ENCODE assay signal across 14 cellular contexts in genomic region chr9:126984969-126985368, GRCh38.
DNase-seq lines count a peak whose midpoint lies in the region; ATAC-seq and TF ChIP-seq lines count a peak whose summit lies in the region.
"Had no signal": no experiment of that assay in that cellular context is flagged by ENCODE, and none has a peak within 500 bp of the region (broad histone marks: within the 10 kb centered on the region; RNA-seq: fewer than 3 reads in every experiment).

No MANE protein-coding gene starts in this region.

- DNase-seq in H4 (ENCODE audit: low spot score) (peak; percentile 59), RWPE2 (ENCODE audit: low spot score) (no peak), esophagus squamous epithelium (lab: John Stamatoyannopoulos, UW) (no peak), gastrocnemius medialis (peak; percentile 90), GDM1 (lab: John Stamatoyannopoulos, UW) (no peak), COLO668 (lab: John Stamatoyannopoulos, UW; ENCODE audit: unreplicated experiment) (no peak), NCI-H2196 (lab: John Stamatoyannopoulos, UW; ENCODE audit: unreplicated experiment) (no peak)
- DNase-seq: activated CD4-positive, alpha-beta T cell treated with anti-CD3 and anti-CD28 coated beads, Interleukin-2, amount 50 U/mL, for 1 hour; natural killer cell; thyroid gland had no signal

- H3K9me3 ChIP-seq in RWPE2 (ENCODE audit: severe bottlenecking) (no peaks in the 10 kb centered on the region), esophagus squamous epithelium (no peaks in the 10 kb centered on the region), gastrocnemius medialis (no peaks in the 10 kb centered on the region)
- H3K9me3 ChIP-seq: thyroid gland had no signal

- TF ChIP-seq CTCF in RWPE2 (IDR thresholded peaks at IDR 0.05; ENCODE audit: poor library complexity, severe bottlenecking), result no peak
- no peak for TF ChIP-seq CTCF in esophagus squamous epithelium (IDR thresholded peaks at IDR 0.05)
- TF ChIP-seq CTCF in gastrocnemius medialis (IDR thresholded peaks at IDR 0.05 in 4 of 5, conservative IDR thresholded peaks at IDR 0.05 in 1 of 5), result no peak

- H3K27ac ChIP-seq in RWPE2 (ENCODE audit: poor library complexity, severe bottlenecking), result peak overlapping the region; percentile 78
- H3K27ac ChIP-seq in esophagus squamous epithelium, result peak overlapping the region; percentile 28 to 87 (median 66)
- H3K27ac ChIP-seq in gastrocnemius medialis, result peak overlapping the region; percentile 61 to 91 (median 68)
- H3K27ac ChIP-seq: SK-N-MC, thyroid gland had no signal

- H3K4me1 ChIP-seq in RWPE2 (ENCODE audit: insufficient read depth, poor library complexity, severe bottlenecking) (peaks cover 25% of the 10 kb centered on the region), esophagus squamous epithelium (peaks cover 24 to 56% (median 28%) of the 10 kb centered on the region in 3 donors), gastrocnemius medialis (peaks cover 43 to 53% of the 10 kb centered on the region in 2 donors)

- intact Hi-C loops in esophagus squamous epithelium (cut with DNase I), result no loop called here
- intact Hi-C loops in gastrocnemius medialis (cut with DNase I; ENCODE audit: low total_unique reads), result loop anchor here (2.0 to 5.0 kb wide), 2 partner anchors 36 to 172 kb away; no protein-coding TSS in a partner anchor

- 55 to 57% methylated on average over 3 of the region's 3 CpGs for WGBS in esophagus squamous epithelium, 2 donors

- ATAC-seq in RWPE2 (ENCODE audit: low read depth), result peak; percentile 36; the same call in 2 of the 3 replicates
- ATAC-seq in gastrocnemius medialis, result peak; percentile 93 to 95
- ATAC-seq in GM19463 (IDR thresholded peaks at IDR 0.05; ENCODE audit: unreplicated experiment), result no peak

- TF ChIP-seq POLR2A in esophagus squamous epithelium (IDR thresholded peaks at IDR 0.05) (no peak), gastrocnemius medialis (IDR thresholded peaks at IDR 0.05) (no peak)

- H3K4me3 ChIP-seq in RWPE2 (ENCODE audit: severe bottlenecking), result no peak overlapping the region
- no peak overlapping the region for H3K4me3 ChIP-seq in esophagus squamous epithelium
- H3K4me3 ChIP-seq in gastrocnemius medialis, result no peak overlapping the region
- H3K4me3 ChIP-seq: GM12878, SK-N-MC, smooth muscle cell, thyroid gland had no signal

- in situ Hi-C loops in gastrocnemius medialis (cut with MboI; ENCODE audit: low sequenced_read_pairs in 4 of 4), result no loop called here

- H3K27me3 ChIP-seq in RWPE2 (ENCODE audit: insufficient read depth, poor library complexity, severe bottlenecking) (no peaks in the 10 kb centered on the region), esophagus squamous epithelium (no peaks in the 10 kb centered on the region), gastrocnemius medialis (no peaks in the 10 kb centered on the region)
- H3K27me3 ChIP-seq: thyroid gland had no signal

- H3K36me3 ChIP-seq in RWPE2 (ENCODE audit: low read depth) (no peaks in the 10 kb centered on the region), esophagus squamous epithelium (no peaks in the 10 kb centered on the region), gastrocnemius medialis (no peaks in the 10 kb centered on the region)
- H3K36me3 ChIP-seq: thyroid gland had no signal

Comparison
In these comparisons a context has a peak if more than half of its experiments do, and no peak if none do; other contexts are left out.
1. DNase-seq: peak in H4 (single experiment) and gastrocnemius medialis (2 of 2); none in RWPE2 (single experiment), esophagus squamous epithelium (single experiment), GDM1 (single experiment), COLO668 (single experiment) and NCI-H2196 (single experiment).
2. Peak in every context shown above with its lines, with median percentiles within 50 percentile points of each other: H3K27ac ChIP-seq.